8 cellular contexts compared by ENCODE assay signal in genomic region chr11:20162824-20163777, GRCh38. TPM values are rescaled to one million over a fixed set of nuclear protein-coding genes. Genes with fewer than 3 reads are reported as not detected.
DNase-seq lines count a peak whose midpoint lies in the region; ATAC-seq, FAIRE-seq and TF ChIP-seq lines count a peak whose summit lies in the region.

No MANE protein-coding gene starts in this region.

- no peak for TF ChIP-seq EP300 in A549 (IDR thresholded peaks at IDR 0.05)

- FAIRE-seq in A549 (lab: Jason Lieb, UNC): no peak

- H3K36me3 ChIP-seq in mammary epithelial cell (ENCODE audit: insufficient read depth, low read length) (no peaks in the 10 kb centered on the region), right lobe of liver (no peaks in the 10 kb centered on the region)

- dilution Hi-C loops in mammary epithelial cell (cut with HindIII; ENCODE audit: low sequenced_read_pairs): no loop called here

- peaks cover 1% of the 10 kb centered on the region for H4K20me1 ChIP-seq in mammary epithelial cell (ENCODE audit: insufficient read depth, low read length)

- ATAC-seq in A549 (peak; percentile 65 to 76; a peak in 4 of 6 replicates), right lobe of liver (peak in 3 of 4 donors; percentile 22 to 48 (median 29)), GM19351 (IDR thresholded peaks at IDR 0.05; ENCODE audit: unreplicated experiment) (no peak)

- H3K9me3 ChIP-seq in A549 (no peaks in the 10 kb centered on the region), mammary epithelial cell (replicated peaks; ENCODE audit: insufficient read depth, low read length) (peaks cover 3% of the 10 kb centered on the region), right lobe of liver (no peaks in the 10 kb centered on the region)

- no peak for TF ChIP-seq RAD21 in A549 (conservative IDR thresholded peaks at IDR 0.05 in 1 of 2, IDR thresholded peaks at IDR 0.05 in 1 of 2)

- POLR2A ChIA-PET in A549 (lab: Yijun Ruan, JAX): no interaction called here

- H3K27me3 ChIP-seq in mammary epithelial cell (ENCODE audit: insufficient read depth, low read length) (peaks cover 71% of the 10 kb centered on the region), right lobe of liver (peaks cover 3 to 61% of the 10 kb centered on the region in 2 donors)

- BruUV-seq in mammary epithelial cell (replicated peaks; lab: Mats Ljungman, UMichigan): no TSS peak

- DNase-seq in A549 (ENCODE audit: low read depth in 1 of 2, low spot score in 1 of 2) (peak in 1 of 2 experiments; percentile 24), HFF-Myc (ENCODE audit: extremely low read depth, low read depth) (no peak), mammary epithelial cell (peak; percentile 22), right lobe of liver (peak in 1 of 3 donors; percentile 22), NCI-H510A (lab: John Stamatoyannopoulos, UW) (no peak), D341Med (ENCODE audit: low spot score) (no peak), NCI-H2107 treated with DMSO at 0.1 percent for 48 hours (lab: John Stamatoyannopoulos, UW; ENCODE audit: unreplicated experiment) (no peak)

- 8% methylated on average over 59 of the region's 61 CpGs for WGBS in A549 (ENCODE audit: missing lambda C conversion rate)
- 9% methylated on average over 47 of the region's 61 CpGs for WGBS in mammary epithelial cell (ENCODE audit: low coverage, missing lambda C conversion rate)
- 4% methylated on average over 51 of the region's 61 CpGs for WGBS in right lobe of liver (ENCODE audit: insufficient coverage, low coverage, low lambda C conversion rate, missing lambda C conversion rate)

- H3K79me2 ChIP-seq in mammary epithelial cell (ENCODE audit: insufficient read depth, low read length): no peaks in the 10 kb centered on the region

- intact Hi-C loops in mammary epithelial cell (cut with micrococcal nuclease): no loop called here
- intact Hi-C loops in right lobe of liver (cut with DNase I): no loop called here

- CTCF ChIA-PET in A549 (lab: Yijun Ruan, JAX): interaction anchor here (0.8 to 1.2 kb wide), 2 partner anchors 9 to 31 kb away, joined by 3 read pairs; no protein-coding TSS in a partner anchor
- CTCF ChIA-PET in mammary epithelial cell (lab: Charles Lee; ENCODE audit: low non-redundant PET): no interaction called here

- H3K4me2 ChIP-seq in A549: peak overlapping the region; percentile 98
- peak overlapping the region; percentile 66 for H3K4me2 ChIP-seq in mammary epithelial cell (ENCODE audit: insufficient read depth, low read depth, low read length)

- peak overlapping the region; percentile 42 for H3K4me3 ChIP-seq in A549
- peak overlapping the region; percentile 13; the same call in 1 of the 2 replicates for H3K4me3 ChIP-seq in HFF-Myc (replicated peaks; ENCODE audit: low read depth, low read length)
- no peak overlapping the region for H3K4me3 ChIP-seq in mammary epithelial cell (replicated peaks in 1 of 3; ENCODE audit: insufficient read depth in 1 of 3, low read depth in 2 of 3, low read length in 3 of 3)
- peak overlapping the region in 1 of 3 donors; percentile 13 for H3K4me3 ChIP-seq in right lobe of liver

- TF ChIP-seq CTCF in A549 (IDR thresholded peaks at IDR 0.05) (no peak), HFF-Myc (IDR thresholded peaks at IDR 0.05; ENCODE audit: low read depth, low read length, missing control alignments) (no peak), mammary epithelial cell (conservative IDR thresholded peaks at IDR 0.05 in 1 of 2, IDR thresholded peaks at IDR 0.05 in 1 of 2; ENCODE audit: extremely low read depth in 1 of 2, insufficient read depth in 1 of 2, low read depth in 1 of 2, low read length in 2 of 2) (no peak), right lobe of liver (IDR thresholded peaks at IDR 0.05) (no peak)

- H3K9ac ChIP-seq in mammary epithelial cell (ENCODE audit: insufficient read depth, low read length): no peak overlapping the region

- TF ChIP-seq POLR2A in A549 (IDR thresholded peaks at IDR 0.05; ENCODE audit: low read length) (no peak), right lobe of liver (IDR thresholded peaks at IDR 0.05) (no peak)

- H3K4me1 ChIP-seq in A549 (peaks cover 8% of the 10 kb centered on the region; the same call in 1 of the 3 replicates), mammary epithelial cell (ENCODE audit: insufficient read depth, low read length) (peaks cover 7% of the 10 kb centered on the region), right lobe of liver (no peaks in the 10 kb centered on the region)

- in situ Hi-C loops in mammary epithelial cell (cut with MboI; ENCODE audit: low sequenced_read_pairs in 2 of 2): no loop called here

- H2AFZ ChIP-seq in mammary epithelial cell (ENCODE audit: low read depth, low read length): peak overlapping the region; percentile 39

- no peak overlapping the region for H3K27ac ChIP-seq in A549
- no peak overlapping the region for H3K27ac ChIP-seq in mammary epithelial cell (ENCODE audit: insufficient read depth, low read depth, low read length)
- H3K27ac ChIP-seq in right lobe of liver: no peak overlapping the region

TF ChIP-seq in A549, 52 proteins besides CTCF, POLR2A, EP300 and RAD21:
- TF ChIP-seq HMGXB4 (CRISPR knock-in tag; IDR thresholded peaks at IDR 0.05; ENCODE audit: borderline replicate concordance) (no peak), FOXS1 (CRISPR knock-in tag; IDR thresholded peaks at IDR 0.05) (no peak), CBX8 (IDR thresholded peaks at IDR 0.05) (0 out of 2 replicates have a peak, but pooled peaks have one; percentile 14), ZC3H11A (IDR thresholded peaks at IDR 0.05) (no peak), CHD2 (IDR thresholded peaks at IDR 0.05; ENCODE audit: low read length, partially characterized antibody) (peak; percentile 30), RNF2 (IDR thresholded peaks at IDR 0.05; ENCODE audit: borderline replicate concordance, low read depth) (peak; percentile 79; the same call in 1 of the 2 replicates)

RNA-seq across cellular contexts. Expression of gene DBX1, which starts 2.8 kb away (rescaled TPM):
- polyA plus RNA-seq in A549 (2011; rRNA removed): not detected in 2 replicates
- polyA plus RNA-seq in A549 (2012; cell fraction: cytosol; rRNA removed): not detected in 2 replicates
- not detected in 2 replicates for polyA plus RNA-seq in A549 (2012; cell fraction: nucleus; rRNA removed)
- not detected in 3 replicates for polyA plus RNA-seq in A549 (2017; fragmentation: RNase III; extraction: RNeasy Plus Mini Kit Qiagen cat#74134 plus additional on column Dnase treatment)
- not detected in 2 replicates for polyA minus RNA-seq in A549 (2011; rRNA and poly(A)+ RNA removed)
- not detected for total RNA-seq in mammary epithelial cell
- not detected for polyA plus RNA-seq in mammary epithelial cell
- polyA minus RNA-seq in mammary epithelial cell: not detected
- not detected for total RNA-seq in right lobe of liver

Comparison
In these comparisons a context has a peak if more than half of its experiments do, and no peak if none do; other contexts are left out.
1. H3K4me3 ChIP-seq: peak in A549 (single experiment) and HFF-Myc (single experiment); none in mammary epithelial cell (0 of 3).